In the genomic region with DNA sequence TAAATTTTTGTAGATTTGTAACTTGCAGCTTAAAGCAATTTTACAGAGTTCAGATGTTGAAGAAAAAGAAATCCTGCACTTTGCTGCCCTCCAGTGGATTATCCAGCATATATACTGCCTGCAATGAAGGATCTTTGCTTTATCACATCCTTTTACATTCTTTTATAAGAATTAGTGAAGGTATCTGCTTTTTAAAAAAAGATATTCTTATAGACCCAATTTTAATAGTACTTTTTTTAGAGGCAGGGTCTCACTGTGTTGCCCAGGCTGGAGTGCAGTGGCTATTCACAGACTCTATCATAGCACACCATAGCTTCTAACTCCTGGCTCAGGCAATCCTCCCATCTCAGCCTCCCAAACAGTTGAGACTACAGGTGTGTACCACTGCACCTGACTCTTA, we compare ENCODE assay signal across 8 cellular contexts.
A peak's percentile ranks its signal among the peaks of the same experiment; 100 is the strongest.
DNase-seq lines count a peak whose midpoint lies in the region; ATAC-seq and TF ChIP-seq lines count a peak whose summit lies in the region.

No MANE protein-coding gene starts in this region.

- no peak overlapping the region for H3K4me3 Mint-ChIP-seq in HFFc6

- H3K79me2 ChIP-seq in OCI-LY3 (ENCODE audit: low read length) (no peaks in the 10 kb centered on the region), mammary epithelial cell (ENCODE audit: insufficient read depth, low read length) (no peaks in the 10 kb centered on the region)

- TF ChIP-seq CTCF in right atrium auricular region (IDR thresholded peaks at IDR 0.05), result peak; percentile 30 to 66
- TF ChIP-seq CTCF in HFFc6 (IDR thresholded peaks at IDR 0.05), result peak; percentile 84
- TF ChIP-seq CTCF in OCI-LY3 (IDR thresholded peaks at IDR 0.05; ENCODE audit: low read depth, low read length), result peak; percentile 82
- TF ChIP-seq CTCF in mammary epithelial cell (conservative IDR thresholded peaks at IDR 0.05 in 1 of 2, IDR thresholded peaks at IDR 0.05 in 1 of 2; ENCODE audit: extremely low read depth in 1 of 2, insufficient read depth in 1 of 2, low read depth in 1 of 2, low read length in 2 of 2), result peak; percentile 62 to 75

- CTCF ChIA-PET in mammary epithelial cell (lab: Charles Lee; ENCODE audit: low non-redundant PET), result interaction anchor here (0.7 to 1.2 kb wide), 2 partner anchors 106 to 108 kb away, joined by 6 to 10 read pairs; no protein-coding TSS in a partner anchor

- ATAC-seq in left ventricle myocardium superior, result no peak
- ATAC-seq in aorta (ENCODE audit: low FRiP score), result no peak

- in situ Hi-C loops in mammary epithelial cell (cut with MboI; ENCODE audit: low sequenced_read_pairs in 2 of 2), result no loop called here

- H3K4me1 ChIP-seq in right atrium auricular region (no peaks in the 10 kb centered on the region), OCI-LY3 (ENCODE audit: low read length) (peaks cover 7% of the 10 kb centered on the region), mammary epithelial cell (ENCODE audit: insufficient read depth, low read length) (no peaks in the 10 kb centered on the region), aorta (ENCODE audit: control insufficient read depth in 1 of 2, insufficient read depth in 2 of 2, low read length in 2 of 2) (no peaks in the 10 kb centered on the region)

- dilution Hi-C loops in mammary epithelial cell (cut with HindIII; ENCODE audit: low sequenced_read_pairs), result no loop called here

- H3K27me3 ChIP-seq in right atrium auricular region (no peaks in the 10 kb centered on the region), OCI-LY3 (ENCODE audit: low read depth, low read length) (no peaks in the 10 kb centered on the region), mammary epithelial cell (ENCODE audit: insufficient read depth, low read length) (no peaks in the 10 kb centered on the region), aorta (ENCODE audit: control insufficient read depth in 1 of 2, insufficient read depth in 2 of 2, low read length in 1 of 2) (no peaks in the 10 kb centered on the region)

- H3K4me2 ChIP-seq in OCI-LY3 (ENCODE audit: low read length) (no peak overlapping the region), mammary epithelial cell (ENCODE audit: insufficient read depth, low read depth, low read length) (no peak overlapping the region)

- no peak overlapping the region for H3K27ac Mint-ChIP-seq in HFFc6

- BruUV-seq in mammary epithelial cell (replicated peaks; lab: Mats Ljungman, UMichigan), result no TSS peak

- DNase-seq in right atrium auricular region (ENCODE audit: low spot score) (no peak), left ventricle myocardium superior (no peak), HFFc6 (peak; percentile 44), mammary epithelial cell (peak; percentile 14), lung microvascular endothelial cell (ENCODE audit: low read depth in 2 of 2) (peak; percentile 51 to 59), aorta (no peak), NCI-H187 treated with DMSO at 0.1 percent for 48 hours (lab: John Stamatoyannopoulos, UW) (no peak)

- no peaks in the 10 kb centered on the region for H3K36me3 Mint-ChIP-seq in HFFc6 (ENCODE audit: low read depth)

- no peak overlapping the region for H3K4me3 ChIP-seq in right atrium auricular region
- no peak overlapping the region for H3K4me3 ChIP-seq in OCI-LY3 (ENCODE audit: low read length)
- no peak overlapping the region for H3K4me3 ChIP-seq in mammary epithelial cell (replicated peaks in 1 of 3; ENCODE audit: insufficient read depth in 1 of 3, low read depth in 2 of 3, low read length in 3 of 3)
- no peak overlapping the region for H3K4me3 ChIP-seq in aorta (ENCODE audit: low read length in 2 of 2)

- H4K20me1 ChIP-seq in OCI-LY3 (ENCODE audit: insufficient read depth, low read length), result no peaks in the 10 kb centered on the region
- no peaks in the 10 kb centered on the region for H4K20me1 ChIP-seq in mammary epithelial cell (ENCODE audit: insufficient read depth, low read length)

- no peaks in the 10 kb centered on the region for H3K9me3 Mint-ChIP-seq in HFFc6

- H3K27me3 Mint-ChIP-seq in HFFc6 (ENCODE audit: insufficient read depth), result no peaks in the 10 kb centered on the region

- H3K27ac ChIP-seq in right atrium auricular region (no peak overlapping the region), OCI-LY3 (ENCODE audit: low read length) (no peak overlapping the region), mammary epithelial cell (ENCODE audit: insufficient read depth, low read depth, low read length) (no peak overlapping the region), aorta (ENCODE audit: low read depth in 1 of 2, low read length in 2 of 2) (no peak overlapping the region)

- H3K36me3 ChIP-seq in right atrium auricular region, result peaks cover 20% of the 10 kb centered on the region
- peaks cover 14% of the 10 kb centered on the region for H3K36me3 ChIP-seq in OCI-LY3 (replicated peaks; ENCODE audit: low read depth, low read length)
- H3K36me3 ChIP-seq in mammary epithelial cell (ENCODE audit: insufficient read depth, low read length), result peaks cover 20% of the 10 kb centered on the region
- peaks cover 0 to 1% of the 10 kb centered on the region in 2 donors for H3K36me3 ChIP-seq in aorta (ENCODE audit: control insufficient read depth in 1 of 2, insufficient read depth in 2 of 2, low read length in 1 of 2)

- H2AFZ ChIP-seq in OCI-LY3 (ENCODE audit: low read depth, low read length) (no peak overlapping the region), mammary epithelial cell (ENCODE audit: low read depth, low read length) (no peak overlapping the region)

- H3K4me1 Mint-ChIP-seq in HFFc6 (ENCODE audit: low read depth), result no peaks in the 10 kb centered on the region

- H3K9me3 ChIP-seq in right atrium auricular region, result no peaks in the 10 kb centered on the region
- no peaks in the 10 kb centered on the region for H3K9me3 ChIP-seq in OCI-LY3 (ENCODE audit: insufficient read depth, low read length)
- no peaks in the 10 kb centered on the region for H3K9me3 ChIP-seq in mammary epithelial cell (replicated peaks; ENCODE audit: insufficient read depth, low read length)
- no peaks in the 10 kb centered on the region for H3K9me3 ChIP-seq in aorta (ENCODE audit: control insufficient read depth, low read length)

- no peak overlapping the region for H3K9ac ChIP-seq in OCI-LY3 (ENCODE audit: low read length)
- no peak overlapping the region for H3K9ac ChIP-seq in mammary epithelial cell (ENCODE audit: insufficient read depth, low read length)

- intact Hi-C loops in left ventricle myocardium superior (cut with micrococcal nuclease), result no loop called here
- intact Hi-C loops in mammary epithelial cell (cut with micrococcal nuclease), result loop anchor here (1.0 to 5.0 kb wide), 2 partner anchors 87 to 108 kb away; a partner anchor contains a TSS
- intact Hi-C loops in aorta (cut with DNase I), result no loop called here

Comparison
In these comparisons a context has a peak if more than half of its experiments do, and no peak if none do; other contexts are left out.
1. DNase-seq: peak in HFFc6 (single experiment), mammary epithelial cell (single experiment) and lung microvascular endothelial cell (2 of 2); none in right atrium auricular region (single experiment), left ventricle myocardium superior (single experiment), aorta (0 of 2) and NCI-H187 treated with DMSO at 0.1 percent for 48 hours (single experiment).
2. Peak in every context shown above with its lines, with median percentiles within 50 percentile points of each other: CTCF ChIP-seq.